In the genomic region with DNA sequence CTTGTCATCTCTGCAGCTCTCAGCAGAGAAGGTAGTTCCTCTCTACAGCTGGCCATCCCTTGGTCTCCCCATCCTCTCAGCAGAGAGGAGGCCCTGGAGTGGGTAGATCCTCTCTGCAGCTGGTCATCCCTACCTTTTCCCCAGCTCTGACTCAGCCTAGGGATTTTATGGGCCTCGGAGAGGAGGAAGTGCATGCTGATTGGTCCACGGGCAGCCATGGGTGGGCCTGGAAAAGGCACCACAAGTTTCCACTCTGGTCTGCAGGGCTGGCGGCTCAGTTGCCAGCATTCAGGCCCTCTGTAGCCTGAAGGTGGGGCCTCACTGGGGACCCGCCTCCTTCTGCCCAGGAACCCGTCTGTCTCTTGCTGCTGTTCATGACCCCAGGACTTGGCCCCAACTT, we compare ENCODE assay signal across 20 cellular contexts. TPM values are rescaled to one million over a fixed set of nuclear protein-coding genes. Genes with fewer than 3 reads are reported as not detected.
A peak's percentile ranks its signal among the peaks of the same experiment; 100 is the strongest.
DNase-seq lines count a peak whose midpoint lies in the region; ATAC-seq, FAIRE-seq and TF ChIP-seq lines count a peak whose summit lies in the region.
"Had no signal": no experiment of that assay in that cellular context is flagged by ENCODE, and none has a peak within 500 bp of the region (broad histone marks: within the 10 kb centered on the region; RNA-seq: fewer than 3 reads in every experiment).

No MANE protein-coding gene starts in this region.

- no peak overlapping the region for H2BK5ac ChIP-seq in neuronal stem cell (ENCODE audit: low read length)

- H4K91ac ChIP-seq in neuronal stem cell (ENCODE audit: low read depth, low read length, poor library complexity): no peak overlapping the region

- H3K4me3 ChIP-seq in SJCRH30 (no peak overlapping the region), neuronal stem cell (ENCODE audit: low read length in 2 of 2) (no peak overlapping the region), small intestine (ENCODE audit: low read depth in 1 of 2, low read length in 2 of 2) (no peak overlapping the region), kidney (ENCODE audit: low read length in 2 of 2) (no peak overlapping the region)
- H3K4me3 ChIP-seq: gastroesophageal sphincter, pancreas had no signal

- H3K9ac ChIP-seq in neuronal stem cell (ENCODE audit: low read depth, low read length, poor library complexity): no peak overlapping the region
- no peak overlapping the region for H3K9ac ChIP-seq in kidney (ENCODE audit: low read length in 2 of 2)

- H3K18ac ChIP-seq in neuronal stem cell (ENCODE audit: low read length): peak overlapping the region; percentile 32

- H2AK5ac ChIP-seq in neuronal stem cell (ENCODE audit: low read depth, low read length): peak overlapping the region; percentile 9

- H2BK120ac ChIP-seq in neuronal stem cell (ENCODE audit: low read depth, low read length): no peak overlapping the region

- no peaks in the 10 kb centered on the region for H3K79me1 ChIP-seq in neuronal stem cell (ENCODE audit: low read depth, low read length)

- H4K8ac ChIP-seq in neuronal stem cell (ENCODE audit: low read depth, low read length): no peak overlapping the region

- H3K4me1 ChIP-seq in SJCRH30 (no peaks in the 10 kb centered on the region), neuronal stem cell (ENCODE audit: control insufficient read depth in 2 of 2, insufficient read depth in 1 of 2, low read depth in 1 of 2, low read length in 2 of 2) (no peaks in the 10 kb centered on the region), small intestine (ENCODE audit: control insufficient read depth in 2 of 2, insufficient read depth in 1 of 2, low read depth in 1 of 2, low read length in 1 of 2) (no peaks in the 10 kb centered on the region), kidney (ENCODE audit: control insufficient read depth in 1 of 2, insufficient read depth in 1 of 2, low read depth in 1 of 2, low read length in 2 of 2) (no peaks in the 10 kb centered on the region)

- H2AFZ ChIP-seq in neuronal stem cell (ENCODE audit: low read length): no peak overlapping the region

- no peak overlapping the region for H3K4ac ChIP-seq in neuronal stem cell (ENCODE audit: low read length)

- H3K9me3 ChIP-seq in SJCRH30 (replicated peaks) (no peaks in the 10 kb centered on the region), neuronal stem cell (replicated peaks in 1 of 2; ENCODE audit: control insufficient read depth in 2 of 2, insufficient read depth in 1 of 2, low read depth in 1 of 2, low read length in 2 of 2) (peaks cover 4 to 9% of the 10 kb centered on the region in 2 donors), small intestine (ENCODE audit: control insufficient read depth, low read depth) (no peaks in the 10 kb centered on the region), kidney (ENCODE audit: control insufficient read depth in 1 of 2, low read length in 2 of 2) (no peaks in the 10 kb centered on the region)
- H3K9me3 ChIP-seq: gastroesophageal sphincter, pancreas had no signal

- H3K27ac ChIP-seq in SJCRH30: no peak overlapping the region
- H3K27ac ChIP-seq in neuronal stem cell (replicated peaks; ENCODE audit: low read length): no peak overlapping the region
- no peak overlapping the region for H3K27ac ChIP-seq in small intestine (ENCODE audit: low read depth in 1 of 2, low read length in 1 of 2)
- H3K27ac ChIP-seq in kidney (ENCODE audit: low read depth in 2 of 2, low read length in 2 of 2): no peak overlapping the region
- H3K27ac ChIP-seq: gastroesophageal sphincter, pancreas had no signal

- intact Hi-C loops in left ventricle myocardium superior (cut with micrococcal nuclease): no loop called here
- intact Hi-C loops in kidney (cut with DNase I): no loop called here

- H3K27me3 ChIP-seq in SJCRH30 (no peaks in the 10 kb centered on the region), neuronal stem cell (ENCODE audit: control insufficient read depth in 3 of 3, insufficient read depth in 3 of 3, low read depth in 1 of 3, low read length in 3 of 3) (no peaks in the 10 kb centered on the region), small intestine (ENCODE audit: control insufficient read depth in 2 of 2, insufficient read depth in 2 of 2, low read length in 2 of 2) (no peaks in the 10 kb centered on the region)
- H3K27me3 ChIP-seq: gastroesophageal sphincter, pancreas had no signal

- H3K36me3 ChIP-seq in SJCRH30 (peaks cover 36% of the 10 kb centered on the region), neuronal stem cell (replicated peaks in 1 of 2; ENCODE audit: control insufficient read depth in 2 of 2, insufficient read depth in 2 of 2, low read length in 2 of 2) (peaks cover 2 to 17% of the 10 kb centered on the region in 2 donors), small intestine (ENCODE audit: control insufficient read depth in 2 of 2, insufficient read depth in 2 of 2, low read length in 2 of 2) (peaks cover 0 to 4% of the 10 kb centered on the region in 2 donors), kidney (ENCODE audit: control insufficient read depth in 1 of 2, insufficient read depth in 2 of 2, low read length in 2 of 2) (peaks cover 3 to 11% of the 10 kb centered on the region in 2 donors)

- H3K23ac ChIP-seq in neuronal stem cell (ENCODE audit: low read depth, low read length, poor library complexity): no peak overlapping the region

- ATAC-seq in left ventricle myocardium superior: peak; percentile 61
- ATAC-seq: activated CD4-positive, alpha-beta T cell treated with anti-CD3 and anti-CD28 coated beads for 36 hours; activated naive CD8-positive, alpha-beta T cell treated with anti-CD3 and anti-CD28 coated beads, Interleukin-2, amount 50 U/mL, for 24 hours; gastroesophageal sphincter had no signal

- no peak overlapping the region for H2BK12ac ChIP-seq in neuronal stem cell (ENCODE audit: low read length)

- no peak for FAIRE-seq in small intestine (lab: Jason Lieb, UNC)
- FAIRE-seq in kidney (lab: Jason Lieb, UNC): no peak
- FAIRE-seq: GM12891, pancreas, RCC 7860, TTC549 had no signal

- H3K4me2 ChIP-seq in neuronal stem cell (ENCODE audit: insufficient read depth, low read length, poor library complexity, severe bottlenecking): no peak overlapping the region

- H3K14ac ChIP-seq in neuronal stem cell (ENCODE audit: low read length): no peak overlapping the region

- no peak for TF ChIP-seq CTCF in kidney (IDR thresholded peaks at IDR 0.05; ENCODE audit: borderline replicate concordance, extremely low read depth, insufficient read depth)

- WGBS in neuronal stem cell (ENCODE audit: extremely low coverage in 2 of 2, insufficient read length in 2 of 2, insufficient replicate concordance in 1 of 2), 2 donors: no CpG with 5 or more reads among the region's 5 CpGs
- 72 to 87% (median 80%) methylated on average over 5 of the region's 5 CpGs for WGBS in small intestine, 3 donors

- H2BK15ac ChIP-seq in neuronal stem cell (ENCODE audit: low read length): no peak overlapping the region

- peak; percentile 0 for DNase-seq in DMS53 (lab: John Stamatoyannopoulos, UW)
- DNase-seq in DMS53 treated with DMSO at 0.1 percent for 48 hours (lab: John Stamatoyannopoulos, UW; ENCODE audit: unreplicated experiment): no peak
- peak; percentile 38 to 39 for DNase-seq in SJCRH30
- DNase-seq in left ventricle myocardium superior: no peak
- DNase-seq in neuronal stem cell (ENCODE audit: low spot score): no peak
- DNase-seq in NOMO-1 (lab: John Stamatoyannopoulos, UW; ENCODE audit: unreplicated experiment in 2 of 2): no peak
- DNase-seq in small intestine: no peak
- no peak for DNase-seq in kidney
- DNase-seq: 8988T; activated CD4-positive, alpha-beta T cell treated with anti-CD3 and anti-CD28 coated beads for 36 hours; activated naive CD8-positive, alpha-beta T cell treated with anti-CD3 and anti-CD28 coated beads, Interleukin-2, amount 50 U/mL, for 24 hours; mammary epithelial cell; naive thymus-derived CD8-positive, alpha-beta T cell; NCI-H187; pancreas; stimulated activated CD4-positive, alpha-beta T cell treated with anti-CD3 and anti-CD28 coated beads, Interleukin-2, amount 100 ng/mL, for 24 hours had no signal

RNA-seq across cellular contexts. Expression of gene NR1D2, which starts 36.9 kb away (rescaled TPM):
- 43.2 and 44.8 TPM in 2 replicates for total RNA-seq in SJCRH30 (2014; rRNA removed; shearing (Covaris generic))
- total RNA-seq in left ventricle myocardium superior (57.0 TPM), kidney (49.3 TPM)
- polyA plus RNA-seq in neuronal stem cell (2013, experiment 1 of 2): 20.8 TPM
- 20.8 TPM for polyA plus RNA-seq in neuronal stem cell (2013, experiment 2 of 2)
- polyA plus RNA-seq in small intestine (10 to 100 TPM in 1 of 3 donors, 1 to 10 TPM in 2; 8.3 to 13.0 (median 9.8) TPM), kidney (ENCODE audit: insufficient read depth, low read depth, low replicate concordance) (7.1 TPM)

Comparison
In these comparisons a context has a peak if more than half of its experiments do, and no peak if none do; other contexts are left out.
1. DNase-seq: peak in DMS53 (single experiment) and SJCRH30 (2 of 2); none in DMS53 treated with DMSO at 0.1 percent for 48 hours (single experiment), left ventricle myocardium superior (single experiment), neuronal stem cell (single experiment), NOMO-1 (0 of 2), small intestine (single experiment) and kidney (single experiment).